Comparison of ENCODE assay signal across 1 cellular context in the genomic region with DNA sequence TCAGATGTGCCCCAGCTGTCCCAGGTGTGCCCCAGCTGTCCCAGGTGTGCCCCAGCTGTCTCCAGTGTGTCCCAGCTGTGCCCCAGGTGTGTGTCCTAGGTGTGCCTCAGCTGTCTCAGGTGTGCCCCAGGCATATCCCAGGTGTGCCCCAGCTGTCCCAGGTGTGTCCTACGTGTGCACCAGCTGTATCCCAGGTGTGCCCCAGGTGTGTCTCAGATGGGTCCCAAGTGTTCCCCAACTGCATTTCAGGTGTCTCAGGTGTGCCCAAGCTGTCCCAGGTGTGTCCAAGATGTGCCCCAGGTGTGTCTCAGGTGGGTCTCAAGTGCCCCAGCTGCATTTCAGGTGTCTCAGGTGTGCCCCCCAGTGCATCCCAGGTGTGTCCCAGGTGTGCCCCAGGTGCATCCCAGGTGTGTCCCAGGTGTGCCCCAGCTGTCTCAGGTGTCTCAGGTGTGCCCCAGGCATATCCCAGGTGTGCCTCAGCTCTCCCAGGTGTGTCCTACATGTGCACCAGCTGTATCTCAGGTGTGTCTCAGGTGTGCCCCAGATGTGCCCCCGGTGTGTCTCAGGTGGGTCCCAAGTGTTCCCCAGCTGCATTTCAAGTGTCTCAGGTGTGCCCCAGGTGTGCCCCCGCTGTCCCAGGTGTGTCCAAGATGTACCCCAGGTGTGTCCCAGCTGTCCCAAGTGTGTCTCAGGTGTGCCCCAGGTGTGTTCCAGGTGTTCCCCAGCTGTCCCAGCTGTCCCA.
TF ChIP-seq lines count a peak whose summit lies in the region.

No MANE protein-coding gene starts in this region.

TF ChIP-seq in H1, 55 proteins besides CTCF, POLR2A, EP300 and RAD21:
- no peak for TF ChIP-seq CBX5 (IDR thresholded peaks at IDR 0.05; ENCODE audit: low read depth, low read length)
- no peak for TF ChIP-seq TCF12 (IDR thresholded peaks at IDR 0.05; ENCODE audit: low read depth, low read length)
